Comparison of ENCODE assay signal across 8 cellular contexts in genomic region chr1:16386454-16387113, GRCh38. TPM values are rescaled to one million over a fixed set of nuclear protein-coding genes. Genes with fewer than 3 reads are reported as not detected.
A peak's percentile ranks its signal among the peaks of the same experiment; 100 is the strongest.
DNase-seq lines count a peak whose midpoint lies in the region; ATAC-seq and TF ChIP-seq lines count a peak whose summit lies in the region.

No MANE protein-coding gene starts in this region.

- peak; percentile 83 for DNase-seq in RWPE1 (ENCODE audit: low spot score)
- peak; percentile 55 for DNase-seq in epithelial cell of proximal tubule (ENCODE audit: low read depth)
- no peak for DNase-seq in osteocyte (ENCODE audit: extremely low spot score, unreplicated experiment)
- no peak for DNase-seq in effector CD4-positive, alpha-beta T cell
- no peak for DNase-seq in NCI-H82 (lab: John Stamatoyannopoulos, UW)
- DNase-seq in SHP77 (lab: John Stamatoyannopoulos, UW): no peak

- peak overlapping the region; percentile 80 for H3K27ac Mint-ChIP-seq in osteocyte (ENCODE audit: unreplicated experiment)

- CTCF ChIA-PET in RWPE1 (lab: Yijun Ruan, JAX): interaction anchor here (0.6 to 0.7 kb wide), 2 partner anchors 13 to 19 kb away, joined by 3 to 5 read pairs; no protein-coding TSS in a partner anchor

- no peak for TF ChIP-seq CTCF in RWPE1 (conservative IDR thresholded peaks at IDR 0.05; ENCODE audit: low read depth)
- no peak for TF ChIP-seq CTCF in epithelial cell of proximal tubule (conservative IDR thresholded peaks at IDR 0.05; ENCODE audit: low read depth, low read length)
- no peak for TF ChIP-seq CTCF in osteocyte (IDR thresholded peaks at IDR 0.05)

- no peaks in the 10 kb centered on the region for H3K27me3 Mint-ChIP-seq in osteocyte (ENCODE audit: unreplicated experiment)

- H3K4me3 ChIP-seq in GM08714 (ENCODE audit: low read length) (peak overlapping the region; percentile 51; the same call in 1 of the 2 replicates), epithelial cell of proximal tubule (ENCODE audit: low read depth, low read length) (no peak overlapping the region)

- H3K27ac ChIP-seq in RWPE1: peak overlapping the region; percentile 83

- H3K4me1 Mint-ChIP-seq in osteocyte (ENCODE audit: unreplicated experiment): peaks cover 49% of the 10 kb centered on the region

- POLR2A ChIA-PET in RWPE1 (lab: Yijun Ruan, JAX; ENCODE audit: low non-redundant PET): no interaction called here

- no peak overlapping the region for H3K4me3 Mint-ChIP-seq in osteocyte (ENCODE audit: unreplicated experiment)

- peaks cover 4% of the 10 kb centered on the region for H3K36me3 Mint-ChIP-seq in osteocyte (ENCODE audit: unreplicated experiment)

- no peaks in the 10 kb centered on the region for H3K9me3 Mint-ChIP-seq in osteocyte (ENCODE audit: unreplicated experiment)

- ATAC-seq in GM19455 (IDR thresholded peaks at IDR 0.05; ENCODE audit: unreplicated experiment): no peak

RNA-seq across cellular contexts. Expression of gene SZRD1, which starts 19.5 kb away (rescaled TPM):
- total RNA-seq in epithelial cell of proximal tubule: 82.6 and 111 TPM in 2 replicates
- 141 and 143 TPM in 2 replicates for total RNA-seq in osteocyte

RNA-seq across cellular contexts. Expression of gene FBXO42, which starts 34.3 kb away (rescaled TPM):
- total RNA-seq in epithelial cell of proximal tubule: 5.8 and 11.9 TPM in 2 replicates
- 22.2 and 22.8 TPM in 2 replicates for total RNA-seq in osteocyte

RNA-seq across cellular contexts. Expression of gene SPATA21, which starts 50.6 kb away (rescaled TPM):
- total RNA-seq in epithelial cell of proximal tubule: not detected in 2 replicates
- total RNA-seq in osteocyte: not detected in 2 replicates

RNA-seq across cellular contexts. Expression of gene NECAP2, which starts 53.9 kb away (rescaled TPM):
- 118 and 131 TPM in 2 replicates for total RNA-seq in epithelial cell of proximal tubule
- 62.0 and 67.5 TPM in 2 replicates for total RNA-seq in osteocyte

Comparison
In these comparisons a context has a peak if more than half of its experiments do, and no peak if none do; other contexts are left out.
1. DNase-seq: peak in RWPE1 (single experiment) and epithelial cell of proximal tubule (single experiment); none in osteocyte (single experiment), effector CD4-positive, alpha-beta T cell (single experiment), NCI-H82 (single experiment) and SHP77 (0 of 2).